In the genomic region with DNA sequence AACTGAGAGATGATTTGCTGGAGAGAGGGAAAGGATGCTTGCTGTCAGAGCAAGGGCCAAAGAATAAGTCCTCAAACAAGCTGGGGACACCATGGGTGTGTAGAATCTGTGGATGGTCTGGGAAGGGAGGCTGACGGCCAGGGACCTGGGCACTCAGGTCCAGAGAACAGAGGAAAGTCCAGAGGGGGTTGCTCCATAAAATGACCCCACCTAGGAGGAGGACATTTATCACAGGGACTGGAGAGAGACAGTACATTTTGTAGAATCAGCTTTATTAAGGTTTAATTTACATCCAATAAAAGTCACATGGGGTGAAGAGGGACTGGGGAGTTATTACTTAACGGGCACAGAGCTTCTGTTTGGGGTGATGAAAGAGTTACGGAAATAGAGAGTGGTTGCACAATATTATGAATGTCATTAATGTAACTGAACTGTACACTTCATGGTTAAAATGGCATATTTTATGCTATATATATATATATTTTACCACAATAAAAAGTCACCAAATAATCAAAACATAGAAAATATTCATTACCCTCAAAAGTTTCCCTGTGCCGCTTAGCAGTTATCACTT, we compare ENCODE assay signal across 20 cellular contexts.
"Had no signal": no experiment of that assay in that cellular context is flagged by ENCODE, and none has a peak within 500 bp of the region (broad histone marks: within the 10 kb centered on the region; RNA-seq: fewer than 3 reads in every experiment).

No MANE protein-coding gene starts in this region.

- H3K4me3 Mint-ChIP-seq: activated CD8-positive, alpha-beta T cell treated with anti-CD3 and anti-CD28 coated beads for 36 hours; stimulated activated naive B cell treated with anti-CD40 and anti-IgM and Interleukin-4, amounts not matched to agents 10 μg/mL and 1 μg/mL and 100 μg/mL, for 72 hours; WTC11 had no signal

- H3K4me1 ChIP-seq: right atrium auricular region, tibial artery, uterus had no signal

- H3K9me3 ChIP-seq: heart left ventricle, right atrium auricular region, tibial artery, uterus had no signal

- H3K27ac Mint-ChIP-seq: activated CD8-positive, alpha-beta T cell treated with anti-CD3 and anti-CD28 coated beads for 36 hours; progenitor cell of endocrine pancreas; stimulated activated naive B cell treated with anti-CD40 and anti-IgM and Interleukin-4, amounts not matched to agents 10 μg/mL and 1 μg/mL and 100 μg/mL, for 72 hours; WTC11 had no signal

- H3K36me3 ChIP-seq: heart left ventricle, right atrium auricular region, tibial artery, uterus had no signal

- DNase-seq: activated CD4-positive, alpha-beta T cell treated with anti-CD3 and anti-CD28 coated beads for 4 hours; activated CD8-positive, alpha-beta T cell treated with anti-CD3 and anti-CD28 coated beads for 36 hours; activated naive CD4-positive, alpha-beta T cell; aorta; cortex of kidney; effector memory CD4-positive, alpha-beta T cell; foreskin melanocyte; heart left ventricle; left cardiac atrium; midbrain; stimulated activated CD4-positive, alpha-beta T cell treated with anti-CD3 and anti-CD28 coated beads, Interleukin-15, amount 100 ng/mL, for 24 hours; stimulated activated CD4-positive, alpha-beta T cell treated with anti-CD3 and anti-CD28 coated beads, Interleukin-4, amount 100 ng/mL, for 1 hour; stimulated activated naive B cell treated with anti-CD40 and anti-IgM and Interleukin-4, amounts not matched to agents 10 μg/mL and 1 μg/mL and 100 μg/mL, for 72 hours; tibial artery; uterus had no signal

- H3K9me3 Mint-ChIP-seq: activated CD8-positive, alpha-beta T cell treated with anti-CD3 and anti-CD28 coated beads for 36 hours; WTC11 had no signal

- ATAC-seq: activated CD8-positive, alpha-beta T cell treated with anti-CD3 and anti-CD28 coated beads for 36 hours; heart left ventricle; left cardiac atrium; stimulated activated naive B cell treated with anti-CD40 and anti-IgM and Interleukin-4, amounts not matched to agents 10 μg/mL and 1 μg/mL and 100 μg/mL, for 72 hours; WTC11 had no signal

- H3K27ac ChIP-seq: heart left ventricle, right atrium auricular region, skin epidermis, tibial artery, uterus had no signal

- H3K36me3 Mint-ChIP-seq: stimulated activated naive B cell treated with anti-CD40 and anti-IgM and Interleukin-4, amounts not matched to agents 10 μg/mL and 1 μg/mL and 100 μg/mL, for 72 hours; WTC11 had no signal

- H3K4me1 Mint-ChIP-seq: stimulated activated naive B cell treated with anti-CD40 and anti-IgM and Interleukin-4, amounts not matched to agents 10 μg/mL and 1 μg/mL and 100 μg/mL, for 72 hours had no signal

- H3K4me3 ChIP-seq: heart left ventricle, lung, right atrium auricular region, skin epidermis, tibial artery, uterus had no signal

- H3K27me3 Mint-ChIP-seq: activated CD8-positive, alpha-beta T cell treated with anti-CD3 and anti-CD28 coated beads for 36 hours had no signal
